In genomic region chr10:96369890-96370574, GRCh38 we compare ENCODE assay signal across 15 cellular contexts. TPM values are rescaled to one million over a fixed set of nuclear protein-coding genes. Genes with fewer than 3 reads are reported as not detected.
DNase-seq lines count a peak whose midpoint lies in the region; FAIRE-seq and TF ChIP-seq lines count a peak whose summit lies in the region.
"Had no signal": no experiment of that assay in that cellular context is flagged by ENCODE, and none has a peak within 500 bp of the region (broad histone marks: within the 10 kb centered on the region; RNA-seq: fewer than 3 reads in every experiment).

No MANE protein-coding gene starts in this region.

- H3K27ac ChIP-seq in coronary artery: no peak overlapping the region
- no peak overlapping the region for H3K27ac ChIP-seq in ascending aorta
- H3K27ac ChIP-seq in prostate gland: no peak overlapping the region
- H3K27ac ChIP-seq: BLaER1 treated with 17β-estradiol and CSF1 and Interleukin-3, amounts not matched to agents 10 nM and 100 nM; epithelial cell of prostate; tibial nerve had no signal

- intact Hi-C loops in ascending aorta (cut with DNase I): loop anchor here (10.0 kb wide), 1 partner anchor 655 kb away; no protein-coding TSS in a partner anchor
- intact Hi-C loops in prostate gland (cut with DNase I): no loop called here

- TF ChIP-seq CTCF in coronary artery (IDR thresholded peaks at IDR 0.05) (no peak), ascending aorta (IDR thresholded peaks at IDR 0.05) (no peak), prostate gland (IDR thresholded peaks at IDR 0.05) (no peak)

- H3K4me1 ChIP-seq in ascending aorta (peaks cover 0 to 4% of the 10 kb centered on the region in 2 donors), prostate gland (replicated peaks) (no peaks in the 10 kb centered on the region)

- FAIRE-seq in H54 (lab: Jason Lieb, UNC): no peak

- H3K9me3 ChIP-seq in MG63: no peaks in the 10 kb centered on the region
- no peaks in the 10 kb centered on the region for H3K9me3 ChIP-seq in ascending aorta
- no peaks in the 10 kb centered on the region for H3K9me3 ChIP-seq in prostate gland
- H3K9me3 ChIP-seq: BLaER1 treated with 17β-estradiol and CSF1 and Interleukin-3, amounts not matched to agents 10 nM and 100 nM; tibial nerve had no signal

- DNase-seq in H54 (ENCODE audit: insufficient read length, low spot score): peak; percentile 77
- peak; percentile 57 for DNase-seq in MG63
- DNase-seq in coronary artery (ENCODE audit: low spot score): peak; percentile 65
- DNase-seq in mucosa of gallbladder (ENCODE audit: low spot score): peak; percentile 28
- DNase-seq in NCI-H187 treated with DMSO at 0.1 percent for 48 hours (lab: John Stamatoyannopoulos, UW): no peak
- no peak for DNase-seq in cerebellar nuclear complex (lab: John Stamatoyannopoulos, UW)
- DNase-seq in ascending aorta (ENCODE audit: low spot score in 2 of 2): no peak
- DNase-seq in prostate gland (ENCODE audit: low spot score): no peak

- TF ChIP-seq POLR2A in H54 (IDR thresholded peaks at IDR 0.05; ENCODE audit: low read depth, low read length) (no peak), prostate gland (IDR thresholded peaks at IDR 0.05) (no peak)

- 83% methylated on average over 35 of the region's 38 CpGs for WGBS in prostate gland

- no peak overlapping the region for H3K4me3 ChIP-seq in MG63
- H3K4me3 ChIP-seq in coronary artery: no peak overlapping the region
- no peak overlapping the region for H3K4me3 ChIP-seq in ascending aorta
- no peak overlapping the region for H3K4me3 ChIP-seq in prostate gland
- H3K4me3 ChIP-seq: BLaER1 treated with 17β-estradiol and CSF1 and Interleukin-3, amounts not matched to agents 10 nM and 100 nM; tibial nerve had no signal

- no peaks in the 10 kb centered on the region for H3K36me3 ChIP-seq in MG63
- H3K36me3 ChIP-seq in ascending aorta: no peaks in the 10 kb centered on the region
- no peaks in the 10 kb centered on the region for H3K36me3 ChIP-seq in prostate gland
- H3K36me3 ChIP-seq: tibial nerve had no signal

- no peaks in the 10 kb centered on the region for H3K27me3 ChIP-seq in MG63
- H3K27me3 ChIP-seq in ascending aorta: no peaks in the 10 kb centered on the region
- no peaks in the 10 kb centered on the region for H3K27me3 ChIP-seq in prostate gland (replicated peaks; ENCODE audit: insufficient read depth)
- H3K27me3 ChIP-seq: BLaER1 treated with 17β-estradiol and CSF1 and Interleukin-3, amounts not matched to agents 10 nM and 100 nM; tibial nerve had no signal

RNA-seq across cellular contexts. Expression of gene OPALIN, which starts 11.2 kb away (rescaled TPM):
- not detected in 2 replicates for total RNA-seq in MG63 (2014; rRNA removed; shearing (Covaris generic); ENCODE audit: low replicate concordance)
- total RNA-seq in mucosa of gallbladder (not detected), ascending aorta (not detected), prostate gland (under 1 TPM in 1 of 2 donors, not detected in 1; 0.17 TPM)
- total RNA-seq: chondrocyte, IMR-90, kidney epithelial cell, mononuclear cell, tibial nerve had no signal

Comparison
In these comparisons a context has a peak if more than half of its experiments do, and no peak if none do; other contexts are left out.
1. DNase-seq: peak in H54 (single experiment), MG63 (single experiment), coronary artery (single experiment) and mucosa of gallbladder (single experiment); none in NCI-H187 treated with DMSO at 0.1 percent for 48 hours (single experiment), cerebellar nuclear complex (0 of 2), ascending aorta (0 of 2) and prostate gland (single experiment).